8 cellular contexts compared by ENCODE assay signal in the genomic region with DNA sequence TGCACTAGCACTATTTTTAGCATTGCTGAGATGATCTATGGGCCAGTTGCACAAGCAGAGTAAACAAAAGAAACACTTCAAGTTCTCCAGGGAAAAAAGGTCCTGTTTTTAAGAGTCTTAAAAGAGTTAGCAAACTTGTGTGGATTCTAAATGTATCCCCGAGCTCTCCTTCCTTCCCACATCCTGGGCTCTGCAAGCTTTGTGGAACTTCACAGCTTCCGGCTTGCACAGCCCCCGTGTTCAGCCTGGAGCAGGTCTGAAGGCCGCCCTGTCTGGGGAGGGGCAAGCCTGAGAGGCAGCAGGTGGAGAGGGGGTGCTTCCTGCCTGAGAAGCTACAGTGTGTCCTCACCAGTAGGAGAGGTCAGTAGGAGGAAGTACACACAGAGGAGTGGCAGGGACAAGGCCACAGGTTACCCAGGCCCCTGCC. TPM values are rescaled to one million over a fixed set of nuclear protein-coding genes. Genes with fewer than 3 reads are reported as not detected.
DNase-seq lines count a peak whose midpoint lies in the region; ATAC-seq and TF ChIP-seq lines count a peak whose summit lies in the region.

No MANE protein-coding gene starts in this region.

- peaks cover 4% of the 10 kb centered on the region for H3K36me3 Mint-ChIP-seq in activated CD8-positive, alpha-beta memory T cell treated with anti-CD3 and anti-CD28 coated beads, Interleukin-2, amount 10 ng/mL, durations not matched to agents 7 days and 5 days

- in situ Hi-C loops in transverse colon (cut with MboI; ENCODE audit: low pct_ligation_motif_present in 1 of 4, low pct_unique_long_range_greater_than_20kb in 1 of 4, low sequenced_read_pairs in 3 of 4): no loop called here

- H3K4me1 Mint-ChIP-seq in activated CD8-positive, alpha-beta memory T cell treated with anti-CD3 and anti-CD28 coated beads, Interleukin-2, amount 10 ng/mL, durations not matched to agents 7 days and 5 days: peaks cover 40% of the 10 kb centered on the region

- no peak for TF ChIP-seq EP300 in transverse colon (IDR thresholded peaks at IDR 0.05; ENCODE audit: low read depth)

- H3K4me3 ChIP-seq in choroid plexus epithelial cell (ENCODE audit: low read depth, low read length) (no peak overlapping the region), lung (no peak overlapping the region), transverse colon (no peak overlapping the region)

- ATAC-seq in activated CD8-positive, alpha-beta memory T cell treated with anti-CD3 and anti-CD28 coated beads, Interleukin-2, amount 10 ng/mL, durations not matched to agents 7 days and 5 days: peak; percentile 69
- ATAC-seq in HG03139 (IDR thresholded peaks at IDR 0.05; ENCODE audit: unreplicated experiment) (peak; percentile 77), lung (ENCODE audit: insufficient read depth, low FRiP score) (peak; percentile 80)

- no peaks in the 10 kb centered on the region for H3K9me3 ChIP-seq in lung (ENCODE audit: control insufficient read depth in 2 of 2, insufficient read depth in 1 of 2, low read length in 1 of 2)
- no peaks in the 10 kb centered on the region for H3K9me3 ChIP-seq in transverse colon

- H3K36me3 ChIP-seq in lung (ENCODE audit: control insufficient read depth in 2 of 2, insufficient read depth in 2 of 2, low read length in 2 of 2) (peaks cover 0 to 6% of the 10 kb centered on the region in 2 donors), transverse colon (no peaks in the 10 kb centered on the region)

- 0 to 6% methylated on average over 4 of the region's 4 CpGs for WGBS in lung, 2 donors
- 0 to 3% methylated on average over 1 to 4 of the region's 4 CpGs for WGBS in transverse colon (ENCODE audit: low coverage in 1 of 2), 2 donors

- no peak overlapping the region for H3K4me3 Mint-ChIP-seq in activated CD8-positive, alpha-beta memory T cell treated with anti-CD3 and anti-CD28 coated beads, Interleukin-2, amount 10 ng/mL, durations not matched to agents 7 days and 5 days

- peak overlapping the region; percentile 72 for H3K27ac Mint-ChIP-seq in activated CD8-positive, alpha-beta memory T cell treated with anti-CD3 and anti-CD28 coated beads, Interleukin-2, amount 10 ng/mL, durations not matched to agents 7 days and 5 days

- H3K9me3 Mint-ChIP-seq in activated CD8-positive, alpha-beta memory T cell treated with anti-CD3 and anti-CD28 coated beads, Interleukin-2, amount 10 ng/mL, durations not matched to agents 7 days and 5 days (ENCODE audit: low read depth): no peaks in the 10 kb centered on the region

- peak; percentile 64 for DNase-seq in activated CD8-positive, alpha-beta memory T cell treated with anti-CD3 and anti-CD28 coated beads, Interleukin-2, amount 10 ng/mL, durations not matched to agents 7 days and 5 days
- DNase-seq in activated CD8-positive, alpha-beta memory T cell treated with anti-CD3 and anti-CD28 coated beads, Interleukin-2, amount 50 U/mL, for 48 hours: no peak
- DNase-seq in RPMI7951 (ENCODE audit: low read depth) (peak; percentile 23), choroid plexus epithelial cell (ENCODE audit: low read depth) (peak; percentile 87), lung (ENCODE audit: low spot score) (peak; percentile 82), transverse colon (peak; percentile 84), NCI-H1105 (lab: John Stamatoyannopoulos, UW) (no peak)

- peak; percentile 56 for TF ChIP-seq POLR2A in transverse colon (IDR thresholded peaks at IDR 0.05)

- H3K27ac ChIP-seq in lung (ENCODE audit: low read depth in 1 of 2, low read length in 1 of 2) (peak overlapping the region; percentile 45 to 92), transverse colon (peak overlapping the region; percentile 86 to 93 (median 88))

- H3K4me1 ChIP-seq in lung (ENCODE audit: control insufficient read depth in 2 of 2, insufficient read depth in 2 of 2, low read length in 2 of 2): peaks cover 0 to 54% of the 10 kb centered on the region in 2 donors
- peaks cover 40 to 59% (median 43%) of the 10 kb centered on the region in 4 donors for H3K4me1 ChIP-seq in transverse colon

- TF ChIP-seq CTCF in choroid plexus epithelial cell (conservative IDR thresholded peaks at IDR 0.05; ENCODE audit: low read depth, low read length) (no peak), lung (IDR thresholded peaks at IDR 0.05; ENCODE audit: control extremely low read depth, extremely low read depth) (no peak), transverse colon (IDR thresholded peaks at IDR 0.05) (peak in 2 of 5 experiments; percentile 18 to 22)

- H3K27me3 Mint-ChIP-seq in activated CD8-positive, alpha-beta memory T cell treated with anti-CD3 and anti-CD28 coated beads, Interleukin-2, amount 10 ng/mL, durations not matched to agents 7 days and 5 days: no peaks in the 10 kb centered on the region

- intact Hi-C loops in transverse colon (cut with DNase I; ENCODE audit: low total_unique reads): no loop called here

- no peaks in the 10 kb centered on the region for H3K27me3 ChIP-seq in lung (ENCODE audit: control insufficient read depth, insufficient read depth)
- H3K27me3 ChIP-seq in transverse colon: no peaks in the 10 kb centered on the region

- CTCF ChIA-PET in activated CD8-positive, alpha-beta memory T cell treated with anti-CD3 and anti-CD28 coated beads, Interleukin-2, amount 10 ng/mL, durations not matched to agents 7 days and 5 days (lab: Charles Lee): interaction anchor here (1.2 to 7.0 kb wide), 3 partner anchors 10 to 29 kb away, joined by 3 to 63 read pairs (median 5); no protein-coding TSS in a partner anchor

RNA-seq across cellular contexts. Expression of a gene that starts 35.1 kb away (rescaled TPM):
- total RNA-seq in activated CD8-positive, alpha-beta memory T cell treated with anti-CD3 and anti-CD28 coated beads, Interleukin-2, amount 10 ng/mL, durations not matched to agents 7 days and 5 days: under 1 TPM; 0.52 to 0.96 TPM
- total RNA-seq in RPMI7951 (2014; rRNA removed; shearing (Covaris generic)): 0.39 and 0.96 TPM in 2 replicates
- total RNA-seq in lung: 10 to 100 TPM; 15.9 to 82.6 TPM
- 100 to 1,000 TPM in 1 of 2 donors, 10 to 100 TPM in 1; 16.8 to 192 TPM for polyA plus RNA-seq in lung
- 10 to 100 TPM in 1 of 4 donors, 1 to 10 TPM in 2, under 1 TPM in 1; 0.37 to 67.7 (median 3.8) TPM for total RNA-seq in transverse colon

Comparison
In these comparisons a context has a peak if more than half of its experiments do, and no peak if none do; other contexts are left out.
1. DNase-seq: peak in activated CD8-positive, alpha-beta memory T cell treated with anti-CD3 and anti-CD28 coated beads, Interleukin-2, amount 10 ng/mL, durations not matched to agents 7 days and 5 days (single experiment), RPMI7951 (single experiment), choroid plexus epithelial cell (single experiment), lung (single experiment) and transverse colon (single experiment); none in activated CD8-positive, alpha-beta memory T cell treated with anti-CD3 and anti-CD28 coated beads, Interleukin-2, amount 50 U/mL, for 48 hours (single experiment) and NCI-H1105 (single experiment).
2. Peak in every context shown above with its lines, with median percentiles within 50 percentile points of each other: ATAC-seq.